ENCODE assay signal across 8 cellular contexts in the genomic region with DNA sequence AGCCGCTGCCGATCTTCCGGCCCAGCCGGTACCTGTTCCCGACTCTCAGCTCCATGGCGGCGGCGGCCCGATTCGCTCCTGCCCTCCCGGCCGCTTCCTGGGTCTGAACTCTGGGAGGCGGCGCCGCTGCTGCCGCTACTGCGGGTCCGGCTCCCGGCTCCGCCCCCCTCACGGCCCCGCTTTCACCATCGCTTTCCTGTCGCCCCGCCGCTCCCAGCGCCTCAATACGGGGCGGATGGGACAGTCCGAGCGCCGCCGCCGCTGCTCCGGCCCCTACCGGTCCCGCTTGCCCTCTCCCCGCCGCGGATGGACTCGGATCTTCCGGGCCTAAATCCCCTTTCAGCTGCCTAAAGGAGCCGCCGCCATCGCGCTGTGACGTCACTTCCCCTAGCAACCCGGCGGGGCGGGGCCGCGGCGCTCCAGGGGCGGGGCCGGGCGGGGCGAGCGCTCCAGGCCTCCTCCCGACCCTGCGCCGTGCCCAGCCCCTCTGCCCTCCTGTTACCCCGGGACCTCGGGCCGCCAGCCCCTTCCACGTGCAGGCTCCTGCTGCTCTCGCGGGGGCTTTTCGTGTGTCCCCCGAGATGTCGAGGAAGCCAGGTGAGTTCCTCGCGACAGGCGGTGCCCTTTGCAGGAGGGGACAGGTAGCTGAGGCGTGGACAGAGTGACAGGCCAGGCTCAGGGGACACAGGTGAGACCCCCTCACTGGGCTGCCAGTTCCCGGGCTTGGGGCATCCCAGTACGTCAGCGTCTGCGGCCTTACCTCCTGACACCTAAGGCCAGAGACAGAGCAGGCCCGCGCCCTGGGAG. TPM values are rescaled to one million over a fixed set of nuclear protein-coding genes. Genes with fewer than 3 reads are reported as not detected.
DNase-seq lines count a peak whose midpoint lies in the region; ATAC-seq and TF ChIP-seq lines count a peak whose summit lies in the region.

Gene CSNK1D (minus strand): TSS at position 374 of the 807 bp plus-strand sequence. CDS start 319 bp downstream, at position 55.

- H3K79me2 ChIP-seq in fibroblast of lung (ENCODE audit: control insufficient read depth, insufficient read depth, low read length): peaks cover 46% of the 10 kb centered on the region

- ATAC-seq in GM21786 (IDR thresholded peaks at IDR 0.05; ENCODE audit: unreplicated experiment): peak; percentile 75
- ATAC-seq in naive thymus-derived CD4-positive, alpha-beta T cell: peak; percentile 90
- peak; percentile 93 for ATAC-seq in stimulated activated memory B cell treated with anti-CD40 and anti-IgM and Interleukin-4, amounts not matched to agents 10 μg/mL and 1 μg/mL and 100 μg/mL, for 72 hours

- peak within 1 kb of the TSS; percentile 75 for H2AFZ ChIP-seq in fibroblast of lung (ENCODE audit: low read length)

- H3K9me3 Mint-ChIP-seq in naive thymus-derived CD4-positive, alpha-beta T cell: no peaks in the 10 kb centered on the region
- no peaks in the 10 kb centered on the region for H3K9me3 Mint-ChIP-seq in stimulated activated memory B cell treated with anti-CD40 and anti-IgM and Interleukin-4, amounts not matched to agents 10 μg/mL and 1 μg/mL and 100 μg/mL, for 72 hours

- peaks cover 8% of the 10 kb centered on the region for H3K4me1 ChIP-seq in fibroblast of lung (ENCODE audit: control insufficient read depth, extremely low read depth, insufficient read depth, low read length)
- H3K4me1 ChIP-seq in naive thymus-derived CD4-positive, alpha-beta T cell (ENCODE audit: control insufficient read depth in 2 of 2, insufficient read depth in 2 of 2, low read length in 2 of 2): peaks cover 37 to 42% of the 10 kb centered on the region in 2 donors

- intact Hi-C loops in naive thymus-derived CD4-positive, alpha-beta T cell (cut with micrococcal nuclease): loop anchor here (1.0 to 2.0 kb wide), 9 partner anchors 15 to 67 kb away; partner anchors contain the start of genes CD7 (in 1 of the 2) and SLC16A3 (in 1 of the 2)

- POLR2A ChIA-PET in naive thymus-derived CD4-positive, alpha-beta T cell (lab: Charles Lee): interaction anchor here (0.6 to 4.5 kb wide), 8 partner anchors 16 to 150 kb away, joined by 3 to 32 read pairs (median 4); no protein-coding TSS in a partner anchor

- H3K27me3 ChIP-seq in fibroblast of lung (ENCODE audit: control insufficient read depth, insufficient read depth, low read length): no peaks in the 10 kb centered on the region
- no peaks in the 10 kb centered on the region for H3K27me3 ChIP-seq in naive thymus-derived CD4-positive, alpha-beta T cell (ENCODE audit: control insufficient read depth in 2 of 2, insufficient read depth in 2 of 2, low read length in 2 of 2)

- peaks cover 10% of the 10 kb centered on the region for H4K20me1 ChIP-seq in fibroblast of lung (ENCODE audit: control insufficient read depth, extremely low read depth, insufficient read depth, low read length)

- H3K36me3 ChIP-seq in fibroblast of lung (ENCODE audit: control insufficient read depth, insufficient read depth, low read length): peaks cover 13% of the 10 kb centered on the region
- H3K36me3 ChIP-seq in naive thymus-derived CD4-positive, alpha-beta T cell (ENCODE audit: control insufficient read depth in 2 of 3, insufficient read depth in 3 of 3, low read length in 3 of 3): peaks cover 5 to 29% (median 13%) of the 10 kb centered on the region in 3 experiments

- CTCF ChIA-PET in naive thymus-derived CD4-positive, alpha-beta T cell (lab: Charles Lee): no interaction called here

- H3K4me3 Mint-ChIP-seq in naive thymus-derived CD4-positive, alpha-beta T cell: peak within 1 kb of the TSS; percentile 80 to 97 (median 93)
- H3K4me3 Mint-ChIP-seq in stimulated activated memory B cell treated with anti-CD40 and anti-IgM and Interleukin-4, amounts not matched to agents 10 μg/mL and 1 μg/mL and 100 μg/mL, for 72 hours: peak within 1 kb of the TSS; percentile 88

- peak within 1 kb of the TSS; percentile 92 to 99 (median 98) for H3K27ac Mint-ChIP-seq in naive thymus-derived CD4-positive, alpha-beta T cell
- peak within 1 kb of the TSS; percentile 97 for H3K27ac Mint-ChIP-seq in stimulated activated memory B cell treated with anti-CD40 and anti-IgM and Interleukin-4, amounts not matched to agents 10 μg/mL and 1 μg/mL and 100 μg/mL, for 72 hours

- H3K27ac ChIP-seq in fibroblast of lung (ENCODE audit: insufficient read depth, low read length): peak within 1 kb of the TSS; percentile 95
- H3K27ac ChIP-seq in naive thymus-derived CD4-positive, alpha-beta T cell (ENCODE audit: low read depth, low read length): peak within 1 kb of the TSS; percentile 97

- H3K9me3 ChIP-seq in fibroblast of lung (ENCODE audit: control insufficient read depth, insufficient read depth, low read depth, low read length): no peaks in the 10 kb centered on the region
- H3K9me3 ChIP-seq in naive thymus-derived CD4-positive, alpha-beta T cell (ENCODE audit: control insufficient read depth in 2 of 3, low read length in 3 of 3): no peaks in the 10 kb centered on the region

- H3K36me3 Mint-ChIP-seq in naive thymus-derived CD4-positive, alpha-beta T cell: peaks cover 4 to 23% (median 10%) of the 10 kb centered on the region in 5 donors
- peaks cover 21% of the 10 kb centered on the region for H3K36me3 Mint-ChIP-seq in stimulated activated memory B cell treated with anti-CD40 and anti-IgM and Interleukin-4, amounts not matched to agents 10 μg/mL and 1 μg/mL and 100 μg/mL, for 72 hours

- H3K4me2 ChIP-seq in fibroblast of lung (ENCODE audit: extremely low read depth, insufficient read depth, low read length): peak within 1 kb of the TSS; percentile 96

- no peaks in the 10 kb centered on the region for H3K27me3 Mint-ChIP-seq in naive thymus-derived CD4-positive, alpha-beta T cell
- peaks cover 4% of the 10 kb centered on the region for H3K27me3 Mint-ChIP-seq in stimulated activated memory B cell treated with anti-CD40 and anti-IgM and Interleukin-4, amounts not matched to agents 10 μg/mL and 1 μg/mL and 100 μg/mL, for 72 hours

- H3K9ac ChIP-seq in fibroblast of lung (ENCODE audit: insufficient read depth, low read length): peak within 1 kb of the TSS; percentile 86

- DNase-seq in DMS53 (lab: John Stamatoyannopoulos, UW) (peak; percentile 93), LNCaP clone FGC (ENCODE audit: low read depth) (no peak), RPMI8226 (peak; percentile 91), fibroblast of lung (ENCODE audit: low read depth in 2 of 2) (peak; percentile 81 to 83)
- peak; percentile 86 to 87 for DNase-seq in activated T-helper 1 cell treated with anti-CD3 and anti-CD28 coated beads, Interleukin-2, amount 50 U/mL, for 16 hours (ENCODE audit: low read depth in 1 of 2, low spot score in 1 of 2)
- DNase-seq in naive thymus-derived CD4-positive, alpha-beta T cell: peak; percentile 83 to 97 (median 92)

- H3K4me3 ChIP-seq in LNCaP clone FGC (ENCODE audit: low read depth, low read length): peak within 1 kb of the TSS; percentile 64
- peak within 1 kb of the TSS; percentile 72 to 88 (median 78) for H3K4me3 ChIP-seq in fibroblast of lung (replicated peaks in 1 of 4; ENCODE audit: control extremely low read depth in 1 of 4, insufficient read depth in 1 of 4, low read depth in 3 of 4, low read length in 4 of 4)
- peak within 1 kb of the TSS; percentile 60 for H3K4me3 ChIP-seq in naive thymus-derived CD4-positive, alpha-beta T cell (ENCODE audit: low read length)

- H3K4me1 Mint-ChIP-seq in naive thymus-derived CD4-positive, alpha-beta T cell: peaks cover 36 to 46% (median 41%) of the 10 kb centered on the region in 7 donors
- H3K4me1 Mint-ChIP-seq in stimulated activated memory B cell treated with anti-CD40 and anti-IgM and Interleukin-4, amounts not matched to agents 10 μg/mL and 1 μg/mL and 100 μg/mL, for 72 hours: peaks cover 42% of the 10 kb centered on the region

- TF ChIP-seq CTCF in LNCaP clone FGC (IDR thresholded peaks at IDR 0.05; ENCODE audit: control insufficient read depth, extremely low read depth, insufficient read depth) (no peak), fibroblast of lung (conservative IDR thresholded peaks at IDR 0.05 in 1 of 2, IDR thresholded peaks at IDR 0.05 in 1 of 2; ENCODE audit: low read depth in 1 of 2, low read length in 2 of 2) (no peak)

RNA-seq across cellular contexts. Expression of gene CSNK1D, which starts in this region (rescaled TPM):
- 41.3 and 64.9 TPM in 2 replicates for total RNA-seq in fibroblast of lung
- polyA plus RNA-seq in fibroblast of lung: 112 and 139 TPM in 2 replicates
- 97.6 and 104 TPM in 2 replicates for polyA plus RNA-seq in fibroblast of lung (2012)
- 201 and 240 TPM in 2 replicates for polyA minus RNA-seq in fibroblast of lung (ENCODE audit: low replicate concordance)
- total RNA-seq in naive thymus-derived CD4-positive, alpha-beta T cell: 100 to 1,000 TPM; 144 to 249 (median 176) TPM
- polyA plus RNA-seq in naive thymus-derived CD4-positive, alpha-beta T cell: 10 to 100 TPM; 46.1 to 81.3 TPM
